In genomic region chr19:49475995-49476880, GRCh38 we compare ENCODE assay signal across 6 cellular contexts. TPM values are rescaled to one million over a fixed set of nuclear protein-coding genes. Genes with fewer than 3 reads are reported as not detected.
DNase-seq lines count a peak whose midpoint lies in the region; ATAC-seq, FAIRE-seq and TF ChIP-seq lines count a peak whose summit lies in the region.

No MANE protein-coding gene starts in this region.

- TF ChIP-seq CTCF in GM13976 (IDR thresholded peaks at IDR 0.05; ENCODE audit: borderline replicate concordance, control extremely low read depth, extremely low read depth, insufficient read depth, missing control alignments) (peak; percentile 52), endothelial cell of umbilical vein (IDR thresholded peaks at IDR 0.05; ENCODE audit: extremely low read depth in 1 of 2, insufficient read depth in 1 of 2, low read depth in 1 of 2, low read length in 2 of 2) (peak; percentile 57 to 77)

- peaks cover 9% of the 10 kb centered on the region for H3K4me1 ChIP-seq in endothelial cell of umbilical vein (ENCODE audit: control insufficient read depth, extremely low read depth, insufficient read depth, low read length)

- POLR2A ChIA-PET in endothelial cell of umbilical vein (lab: Charles Lee), result interaction anchor here (1.4 kb wide), 1 partner anchor 13 kb away, joined by 4 read pairs; no protein-coding TSS in a partner anchor

- peak; percentile 75 for FAIRE-seq in endothelial cell of umbilical vein (lab: Jason Lieb, UNC)
- FAIRE-seq in GM12892 (lab: Jason Lieb, UNC), result no peak

- H3K79me2 ChIP-seq in endothelial cell of umbilical vein (ENCODE audit: control insufficient read depth, insufficient read depth, low read length), result no peaks in the 10 kb centered on the region

- no peaks in the 10 kb centered on the region for H3K27me3 ChIP-seq in endothelial cell of umbilical vein (ENCODE audit: control insufficient read depth in 2 of 2, insufficient read depth in 2 of 2, low read length in 2 of 2)

- no peak overlapping the region for H2AFZ ChIP-seq in endothelial cell of umbilical vein (ENCODE audit: low read depth, low read length)

- intact Hi-C loops in endothelial cell of umbilical vein (cut with micrococcal nuclease), result loop anchor here (1.0 to 2.0 kb wide), 2 partner anchors 23 to 36 kb away; partner anchors contain the start of genes ALDH16A1 and FCGRT

- H3K9me3 ChIP-seq in endothelial cell of umbilical vein (replicated peaks; ENCODE audit: control insufficient read depth, insufficient read depth, low read length), result no peaks in the 10 kb centered on the region

- no peak overlapping the region for H3K4me2 ChIP-seq in endothelial cell of umbilical vein (ENCODE audit: insufficient read depth, low read length)

- DNase-seq in GM13976 (ENCODE audit: low spot score) (peak; percentile 54), T-helper 22 cell (ENCODE audit: low read depth) (peak; percentile 47), endothelial cell of umbilical vein (ENCODE audit: low read depth, low spot score) (peak; percentile 52), GM12892 (ENCODE audit: insufficient read length) (no peak)
- DNase-seq in stimulated activated CD8-positive, alpha-beta memory T cell treated with anti-CD3 and anti-CD28 coated beads, Interleukin-15, amount 100 ng/mL, for 48 hours (ENCODE audit: low read depth in 2 of 2), result peak; percentile 74 to 76

- H3K36me3 ChIP-seq in endothelial cell of umbilical vein (ENCODE audit: control insufficient read depth in 2 of 2, extremely low read depth in 1 of 2, insufficient read depth in 2 of 2, low read length in 2 of 2), result no peaks in the 10 kb centered on the region

- no peak overlapping the region for H3K9ac ChIP-seq in endothelial cell of umbilical vein (replicated peaks; ENCODE audit: extremely low read depth, insufficient read depth, low read length)

- no peak overlapping the region for H3K4me3 ChIP-seq in endothelial cell of umbilical vein (replicated peaks in 1 of 3; ENCODE audit: insufficient read depth in 1 of 3, low read depth in 1 of 3, low read length in 3 of 3)

- ATAC-seq in HG02763 (IDR thresholded peaks at IDR 0.05; ENCODE audit: unreplicated experiment), result no peak

- CTCF ChIA-PET in endothelial cell of umbilical vein (lab: Charles Lee), result interaction anchor here (0.6 to 2.2 kb wide), 13 partner anchors 10 to 113 kb away, joined by 3 to 13 read pairs (median 4); partner anchors contain the start of genes ALDH16A1, DKKL1, PIH1D1 and RCN3

- no peaks in the 10 kb centered on the region for H3K9me1 ChIP-seq in endothelial cell of umbilical vein (replicated peaks; ENCODE audit: control insufficient read depth, extremely low read depth, insufficient read depth, low read length)

- no TSS peak for BruUV-seq in endothelial cell of umbilical vein (replicated peaks; lab: Mats Ljungman, UMichigan)

- dilution Hi-C loops in endothelial cell of umbilical vein (cut with MboI; ENCODE audit: extremely low pct_ligation_motif_present, low sequenced_read_pairs), result no loop called here

- H3K27ac ChIP-seq in endothelial cell of umbilical vein (ENCODE audit: insufficient read depth, low read depth, low read length), result no peak overlapping the region

- no peaks in the 10 kb centered on the region for H4K20me1 ChIP-seq in endothelial cell of umbilical vein (replicated peaks; ENCODE audit: control insufficient read depth, extremely low read depth, insufficient read depth, low read length)

- TF ChIP-seq POLR2A in endothelial cell of umbilical vein (IDR thresholded peaks at IDR 0.05; ENCODE audit: low read depth, low read length), result no peak
- no peak for TF ChIP-seq POLR2A in GM12892 (IDR thresholded peaks at IDR 0.05; ENCODE audit: low read depth, low read length)

- in situ Hi-C loops in GM13976 (cut with MboI; ENCODE audit: low sequenced_read_pairs, unreplicated experiment), result no loop called here

TF ChIP-seq in endothelial cell of umbilical vein, 7 proteins besides CTCF, POLR2A, EP300 and RAD21:
- TF ChIP-seq MYC (IDR thresholded peaks at IDR 0.05; ENCODE audit: low read depth, low read length), result no peak
- TF ChIP-seq JUN (IDR thresholded peaks at IDR 0.05; ENCODE audit: borderline replicate concordance, insufficient read depth, insufficient read length, low read depth), result no peak
- no peak for TF ChIP-seq MAX (IDR thresholded peaks at IDR 0.05; ENCODE audit: insufficient read depth, insufficient read length)
- TF ChIP-seq GATA2 (IDR thresholded peaks at IDR 0.05; ENCODE audit: insufficient read depth, insufficient read length, low read depth, low read length), result no peak
- no peak for TF ChIP-seq FOS (IDR thresholded peaks at IDR 0.05; ENCODE audit: borderline replicate concordance, insufficient read depth, low read length)
- no peak for TF ChIP-seq EZH2 (IDR thresholded peaks at IDR 0.05; ENCODE audit: borderline replicate concordance, low read depth, low read length, severe bottlenecking)
- no peak for TF ChIP-seq POLR2AphosphoS5 (IDR thresholded peaks at IDR 0.05; ENCODE audit: insufficient read depth, low read depth, low read length)

RNA-seq across cellular contexts. Expression of gene FLT3LG, which starts 2.2 kb away (rescaled TPM):
- 4.7 and 5.7 TPM in 2 replicates for total RNA-seq in endothelial cell of umbilical vein
- polyA plus RNA-seq in endothelial cell of umbilical vein, result 5.0 and 5.6 TPM in 2 replicates
- polyA plus RNA-seq in endothelial cell of umbilical vein (2011; cell fraction: cytosol; rRNA removed), result 2.2 and 2.6 TPM in 2 replicates
- polyA plus RNA-seq in endothelial cell of umbilical vein (2011; cell fraction: nucleus; rRNA removed), result 2.2 and 3.5 TPM in 2 replicates
- 3.8 and 5.3 TPM in 2 replicates for polyA plus RNA-seq in endothelial cell of umbilical vein (2012)
- 0.53 and 1.4 TPM in 2 replicates for polyA minus RNA-seq in endothelial cell of umbilical vein
- 4.4 TPM for polyA minus RNA-seq in endothelial cell of umbilical vein (2011; cell fraction: cytosol; rRNA and poly(A)+ RNA removed)
- polyA minus RNA-seq in endothelial cell of umbilical vein (2011; cell fraction: nucleus; rRNA and poly(A)+ RNA removed), result 0.67 and 1.9 TPM in 2 replicates
- polyA plus RNA-seq in GM12892 (2012; ENCODE audit: missing spikeins), result 4.3 TPM

RNA-seq across cellular contexts. Expression of gene RPL13A, which starts 11.2 kb away (rescaled TPM):
- 2,291 and 2,318 TPM in 2 replicates for total RNA-seq in endothelial cell of umbilical vein
- polyA plus RNA-seq in endothelial cell of umbilical vein, result 4,148 and 5,694 TPM in 2 replicates
- polyA plus RNA-seq in endothelial cell of umbilical vein (2011; cell fraction: cytosol; rRNA removed), result 3,373 and 4,362 TPM in 2 replicates
- polyA plus RNA-seq in endothelial cell of umbilical vein (2011; cell fraction: nucleus; rRNA removed), result 1,170 and 1,607 TPM in 2 replicates
- 2,404 and 6,049 TPM in 2 replicates for polyA plus RNA-seq in endothelial cell of umbilical vein (2012)
- polyA minus RNA-seq in endothelial cell of umbilical vein, result 1,194 and 1,533 TPM in 2 replicates
- polyA minus RNA-seq in endothelial cell of umbilical vein (2011; cell fraction: cytosol; rRNA and poly(A)+ RNA removed), result 1,164 TPM
- polyA minus RNA-seq in endothelial cell of umbilical vein (2011; cell fraction: nucleus; rRNA and poly(A)+ RNA removed), result 517 and 743 TPM in 2 replicates
- 4,907 TPM for polyA plus RNA-seq in GM12892 (2012; ENCODE audit: missing spikeins)

RNA-seq across cellular contexts. Expression of gene RPS11, which starts 20.0 kb away (rescaled TPM):
- 1,764 and 1,843 TPM in 2 replicates for total RNA-seq in endothelial cell of umbilical vein
- 4,411 and 4,760 TPM in 2 replicates for polyA plus RNA-seq in endothelial cell of umbilical vein
- polyA plus RNA-seq in endothelial cell of umbilical vein (2011; cell fraction: cytosol; rRNA removed), result 6,177 and 6,852 TPM in 2 replicates
- 1,925 and 2,062 TPM in 2 replicates for polyA plus RNA-seq in endothelial cell of umbilical vein (2011; cell fraction: nucleus; rRNA removed)
- 2,412 and 4,545 TPM in 2 replicates for polyA plus RNA-seq in endothelial cell of umbilical vein (2012)
- 1,208 and 1,339 TPM in 2 replicates for polyA minus RNA-seq in endothelial cell of umbilical vein
- 679 TPM for polyA minus RNA-seq in endothelial cell of umbilical vein (2011; cell fraction: cytosol; rRNA and poly(A)+ RNA removed)
- polyA minus RNA-seq in endothelial cell of umbilical vein (2011; cell fraction: nucleus; rRNA and poly(A)+ RNA removed), result 152 and 167 TPM in 2 replicates
- 6,590 TPM for polyA plus RNA-seq in GM12892 (2012; ENCODE audit: missing spikeins)

RNA-seq across cellular contexts. Expression of gene ALDH16A1, which starts 23.2 kb away (rescaled TPM):
- total RNA-seq in endothelial cell of umbilical vein, result 27.6 and 38.8 TPM in 2 replicates
- polyA plus RNA-seq in endothelial cell of umbilical vein, result 33.2 and 42.3 TPM in 2 replicates
- 17.0 and 22.3 TPM in 2 replicates for polyA plus RNA-seq in endothelial cell of umbilical vein (2011; cell fraction: cytosol; rRNA removed)
- 34.5 and 40.5 TPM in 2 replicates for polyA plus RNA-seq in endothelial cell of umbilical vein (2011; cell fraction: nucleus; rRNA removed)
- polyA plus RNA-seq in endothelial cell of umbilical vein (2012), result 16.3 and 21.0 TPM in 2 replicates
- polyA minus RNA-seq in endothelial cell of umbilical vein, result 12.9 and 21.3 TPM in 2 replicates
- polyA minus RNA-seq in endothelial cell of umbilical vein (2011; cell fraction: cytosol; rRNA and poly(A)+ RNA removed), result 31.6 TPM
- polyA minus RNA-seq in endothelial cell of umbilical vein (2011; cell fraction: nucleus; rRNA and poly(A)+ RNA removed), result 7.4 and 18.8 TPM in 2 replicates
- polyA plus RNA-seq in GM12892 (2012; ENCODE audit: missing spikeins), result 1.9 TPM

RNA-seq across cellular contexts. Expression of gene PIH1D1, which starts 24.6 kb away (rescaled TPM):
- total RNA-seq in endothelial cell of umbilical vein, result 84.1 and 86.9 TPM in 2 replicates
- 72.6 and 83.2 TPM in 2 replicates for polyA plus RNA-seq in endothelial cell of umbilical vein
- 74.4 and 86.3 TPM in 2 replicates for polyA plus RNA-seq in endothelial cell of umbilical vein (2011; cell fraction: cytosol; rRNA removed)
- polyA plus RNA-seq in endothelial cell of umbilical vein (2011; cell fraction: nucleus; rRNA removed), result 157 and 167 TPM in 2 replicates
- polyA plus RNA-seq in endothelial cell of umbilical vein (2012), result 70.0 and 77.4 TPM in 2 replicates
- 54.1 and 61.6 TPM in 2 replicates for polyA minus RNA-seq in endothelial cell of umbilical vein
- polyA minus RNA-seq in endothelial cell of umbilical vein (2011; cell fraction: cytosol; rRNA and poly(A)+ RNA removed), result 43.3 TPM
- polyA minus RNA-seq in endothelial cell of umbilical vein (2011; cell fraction: nucleus; rRNA and poly(A)+ RNA removed), result 25.5 and 29.6 TPM in 2 replicates
- 114 TPM for polyA plus RNA-seq in GM12892 (2012; ENCODE audit: missing spikeins)
